Comparison of ENCODE assay signal across 1 cellular context in the genomic region with DNA sequence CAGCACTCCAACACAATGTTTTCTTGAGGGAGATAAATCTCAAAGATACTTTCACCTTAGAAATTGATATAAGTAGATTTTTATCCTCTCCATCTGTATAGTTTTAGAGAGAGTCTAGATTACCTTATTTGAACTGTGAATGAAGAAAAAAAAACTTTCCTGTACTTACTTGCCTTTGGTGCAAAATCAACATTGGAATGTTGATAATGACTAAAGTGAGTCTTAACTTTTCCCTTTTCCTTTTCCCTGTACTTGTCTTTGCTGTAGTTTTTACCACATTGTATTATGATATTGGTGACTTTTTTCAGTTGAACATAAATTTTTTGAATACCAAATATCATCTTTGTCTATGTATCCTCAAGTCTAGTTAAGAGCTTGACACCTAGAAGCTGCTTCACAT.
TF ChIP-seq lines count a peak whose summit lies in the region.

No MANE protein-coding gene starts in this region.

TF ChIP-seq in GM12878, 131 proteins besides CTCF, POLR2A, EP300 and RAD21 (continued from another document):
- TF ChIP-seq, protein P1, sequence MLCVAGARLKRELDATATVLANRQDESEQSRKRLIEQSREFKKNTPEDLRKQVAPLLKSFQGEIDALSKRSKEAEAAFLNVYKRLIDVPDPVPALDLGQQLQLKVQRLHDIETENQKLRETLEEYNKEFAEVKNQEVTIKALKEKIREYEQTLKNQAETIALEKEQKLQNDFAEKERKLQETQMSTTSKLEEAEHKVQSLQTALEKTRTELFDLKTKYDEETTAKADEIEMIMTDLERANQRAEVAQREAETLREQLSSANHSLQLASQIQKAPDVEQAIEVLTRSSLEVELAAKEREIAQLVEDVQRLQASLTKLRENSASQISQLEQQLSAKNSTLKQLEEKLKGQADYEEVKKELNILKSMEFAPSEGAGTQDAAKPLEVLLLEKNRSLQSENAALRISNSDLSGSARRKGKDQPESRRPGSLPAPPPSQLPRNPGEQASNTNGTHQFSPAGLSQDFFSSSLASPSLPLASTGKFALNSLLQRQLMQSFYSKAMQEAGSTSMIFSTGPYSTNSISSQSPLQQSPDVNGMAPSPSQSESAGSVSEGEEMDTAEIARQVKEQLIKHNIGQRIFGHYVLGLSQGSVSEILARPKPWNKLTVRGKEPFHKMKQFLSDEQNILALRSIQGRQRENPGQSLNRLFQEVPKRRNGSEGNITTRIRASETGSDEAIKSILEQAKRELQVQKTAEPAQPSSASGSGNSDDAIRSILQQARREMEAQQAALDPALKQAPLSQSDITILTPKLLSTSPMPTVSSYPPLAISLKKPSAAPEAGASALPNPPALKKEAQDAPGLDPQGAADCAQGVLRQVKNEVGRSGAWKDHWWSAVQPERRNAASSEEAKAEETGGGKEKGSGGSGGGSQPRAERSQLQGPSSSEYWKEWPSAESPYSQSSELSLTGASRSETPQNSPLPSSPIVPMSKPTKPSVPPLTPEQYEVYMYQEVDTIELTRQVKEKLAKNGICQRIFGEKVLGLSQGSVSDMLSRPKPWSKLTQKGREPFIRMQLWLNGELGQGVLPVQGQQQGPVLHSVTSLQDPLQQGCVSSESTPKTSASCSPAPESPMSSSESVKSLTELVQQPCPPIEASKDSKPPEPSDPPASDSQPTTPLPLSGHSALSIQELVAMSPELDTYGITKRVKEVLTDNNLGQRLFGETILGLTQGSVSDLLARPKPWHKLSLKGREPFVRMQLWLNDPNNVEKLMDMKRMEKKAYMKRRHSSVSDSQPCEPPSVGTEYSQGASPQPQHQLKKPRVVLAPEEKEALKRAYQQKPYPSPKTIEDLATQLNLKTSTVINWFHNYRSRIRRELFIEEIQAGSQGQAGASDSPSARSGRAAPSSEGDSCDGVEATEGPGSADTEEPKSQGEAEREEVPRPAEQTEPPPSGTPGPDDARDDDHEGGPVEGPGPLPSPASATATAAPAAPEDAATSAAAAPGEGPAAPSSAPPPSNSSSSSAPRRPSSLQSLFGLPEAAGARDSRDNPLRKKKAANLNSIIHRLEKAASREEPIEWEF (IDR thresholded peaks at IDR 0.05; ENCODE audit: insufficient replicate concordance, low read depth, low read length): no peak
- TF ChIP-seq ZNF24 (IDR thresholded peaks at IDR 0.05) (no peak), ZZZ3 (IDR thresholded peaks at IDR 0.05; ENCODE audit: control insufficient read depth, insufficient read length, low read depth) (no peak), CHD1 (IDR thresholded peaks at IDR 0.05; ENCODE audit: low read depth, low read length) (no peak), PAX8 (IDR thresholded peaks at IDR 0.05) (no peak), GATAD2B (conservative IDR thresholded peaks at IDR 0.05; ENCODE audit: low read depth) (no peak), ATF7 (IDR thresholded peaks at IDR 0.05; ENCODE audit: low read depth) (no peak), ZNF384 (IDR thresholded peaks at IDR 0.05; ENCODE audit: borderline replicate concordance, low read depth, low read length) (no peak), MYB (IDR thresholded peaks at IDR 0.05; ENCODE audit: borderline replicate concordance, low read depth, low read length) (no peak), NR2C2 (IDR thresholded peaks at IDR 0.05; ENCODE audit: borderline replicate concordance, control insufficient read depth, insufficient read length, low read depth) (no peak), POU2F2 (IDR thresholded peaks at IDR 0.05; ENCODE audit: borderline replicate concordance, low read depth, low read length) (no peak)
- TF ChIP-seq, protein P2, sequence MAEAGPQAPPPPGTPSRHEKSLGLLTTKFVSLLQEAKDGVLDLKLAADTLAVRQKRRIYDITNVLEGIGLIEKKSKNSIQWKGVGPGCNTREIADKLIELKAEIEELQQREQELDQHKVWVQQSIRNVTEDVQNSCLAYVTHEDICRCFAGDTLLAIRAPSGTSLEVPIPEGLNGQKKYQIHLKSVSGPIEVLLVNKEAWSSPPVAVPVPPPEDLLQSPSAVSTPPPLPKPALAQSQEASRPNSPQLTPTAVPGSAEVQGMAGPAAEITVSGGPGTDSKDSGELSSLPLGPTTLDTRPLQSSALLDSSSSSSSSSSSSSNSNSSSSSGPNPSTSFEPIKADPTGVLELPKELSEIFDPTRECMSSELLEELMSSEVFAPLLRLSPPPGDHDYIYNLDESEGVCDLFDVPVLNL (IDR thresholded peaks at IDR 0.05; ENCODE audit: low read depth, low read length): no peak
- TF ChIP-seq, protein P3, sequence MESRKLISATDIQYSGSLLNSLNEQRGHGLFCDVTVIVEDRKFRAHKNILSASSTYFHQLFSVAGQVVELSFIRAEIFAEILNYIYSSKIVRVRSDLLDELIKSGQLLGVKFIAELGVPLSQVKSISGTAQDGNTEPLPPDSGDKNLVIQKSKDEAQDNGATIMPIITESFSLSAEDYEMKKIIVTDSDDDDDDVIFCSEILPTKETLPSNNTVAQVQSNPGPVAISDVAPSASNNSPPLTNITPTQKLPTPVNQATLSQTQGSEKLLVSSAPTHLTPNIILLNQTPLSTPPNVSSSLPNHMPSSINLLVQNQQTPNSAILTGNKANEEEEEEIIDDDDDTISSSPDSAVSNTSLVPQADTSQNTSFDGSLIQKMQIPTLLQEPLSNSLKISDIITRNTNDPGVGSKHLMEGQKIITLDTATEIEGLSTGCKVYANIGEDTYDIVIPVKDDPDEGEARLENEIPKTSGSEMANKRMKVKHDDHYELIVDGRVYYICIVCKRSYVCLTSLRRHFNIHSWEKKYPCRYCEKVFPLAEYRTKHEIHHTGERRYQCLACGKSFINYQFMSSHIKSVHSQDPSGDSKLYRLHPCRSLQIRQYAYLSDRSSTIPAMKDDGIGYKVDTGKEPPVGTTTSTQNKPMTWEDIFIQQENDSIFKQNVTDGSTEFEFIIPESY (IDR thresholded peaks at IDR 0.05): no peak
- TF ChIP-seq, protein P4, sequence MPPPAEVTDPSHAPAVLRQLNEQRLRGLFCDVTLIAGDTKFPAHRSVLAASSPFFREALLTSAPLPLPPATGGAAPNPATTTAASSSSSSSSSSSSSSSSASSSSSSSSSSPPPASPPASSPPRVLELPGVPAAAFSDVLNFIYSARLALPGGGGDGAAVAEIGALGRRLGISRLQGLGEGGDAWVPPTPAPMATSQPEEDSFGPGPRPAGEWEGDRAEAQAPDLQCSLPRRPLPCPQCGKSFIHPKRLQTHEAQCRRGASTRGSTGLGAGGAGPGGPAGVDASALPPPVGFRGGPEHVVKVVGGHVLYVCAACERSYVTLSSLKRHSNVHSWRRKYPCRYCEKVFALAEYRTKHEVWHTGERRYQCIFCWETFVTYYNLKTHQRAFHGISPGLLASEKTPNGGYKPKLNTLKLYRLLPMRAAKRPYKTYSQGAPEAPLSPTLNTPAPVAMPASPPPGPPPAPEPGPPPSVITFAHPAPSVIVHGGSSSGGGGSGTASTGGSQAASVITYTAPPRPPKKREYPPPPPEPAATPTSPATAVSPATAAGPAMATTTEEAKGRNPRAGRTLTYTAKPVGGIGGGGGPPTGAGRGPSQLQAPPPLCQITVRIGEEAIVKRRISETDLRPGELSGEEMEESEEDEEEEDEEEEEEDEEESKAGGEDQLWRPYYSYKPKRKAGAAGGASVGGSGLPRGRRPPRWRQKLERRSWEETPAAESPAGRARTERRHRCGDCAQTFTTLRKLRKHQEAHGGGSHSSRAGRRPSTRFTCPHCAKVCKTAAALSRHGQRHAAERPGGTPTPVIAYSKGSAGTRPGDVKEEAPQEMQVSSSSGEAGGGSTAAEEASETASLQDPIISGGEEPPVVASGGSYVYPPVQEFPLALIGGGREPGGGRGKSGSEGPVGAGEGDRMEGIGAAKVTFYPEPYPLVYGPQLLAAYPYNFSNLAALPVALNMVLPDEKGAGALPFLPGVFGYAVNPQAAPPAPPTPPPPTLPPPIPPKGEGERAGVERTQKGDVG (CRISPR knock-in tag; IDR thresholded peaks at IDR 0.05): no peak
- TF ChIP-seq, protein P5, sequence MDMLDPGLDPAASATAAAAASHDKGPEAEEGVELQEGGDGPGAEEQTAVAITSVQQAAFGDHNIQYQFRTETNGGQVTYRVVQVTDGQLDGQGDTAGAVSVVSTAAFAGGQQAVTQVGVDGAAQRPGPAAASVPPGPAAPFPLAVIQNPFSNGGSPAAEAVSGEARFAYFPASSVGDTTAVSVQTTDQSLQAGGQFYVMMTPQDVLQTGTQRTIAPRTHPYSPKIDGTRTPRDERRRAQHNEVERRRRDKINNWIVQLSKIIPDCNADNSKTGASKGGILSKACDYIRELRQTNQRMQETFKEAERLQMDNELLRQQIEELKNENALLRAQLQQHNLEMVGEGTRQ (IDR thresholded peaks at IDR 0.05; ENCODE audit: borderline replicate concordance, low read depth, low read length): no peak
